15 cellular contexts compared by ENCODE assay signal in the genomic region with DNA sequence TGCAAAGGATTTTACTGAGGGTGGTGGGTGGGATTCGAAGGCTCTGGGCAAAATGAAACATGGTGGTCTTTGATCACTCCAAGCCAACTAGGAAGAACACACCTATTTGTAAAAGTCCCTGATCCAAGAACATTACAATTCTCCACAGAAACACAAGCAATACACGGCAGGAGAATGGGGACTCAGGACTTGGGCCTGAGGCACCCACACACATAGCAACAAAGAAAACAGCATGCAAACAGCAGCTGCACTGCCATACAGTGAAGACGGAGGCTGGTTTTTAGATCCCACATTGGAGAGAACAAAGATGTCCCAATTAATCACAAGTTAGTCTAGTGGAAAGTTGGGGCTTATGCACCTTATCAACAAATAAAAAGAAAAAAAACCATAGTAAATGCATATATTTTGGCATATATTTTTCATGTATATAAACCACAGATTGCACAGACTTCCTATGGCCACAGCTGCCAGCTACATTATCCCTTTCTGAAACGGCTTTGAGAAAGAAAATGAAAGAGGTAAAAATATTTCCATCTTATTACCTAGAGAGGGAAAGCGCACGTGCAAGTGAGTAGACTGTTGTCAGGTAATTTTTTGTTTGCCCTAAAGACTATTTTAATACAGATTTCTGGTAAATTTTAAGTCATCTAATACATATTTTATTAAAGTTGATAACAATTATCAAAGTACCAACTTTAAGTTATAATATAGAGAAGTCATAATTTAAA.
A peak's percentile ranks its signal among the peaks of the same experiment; 100 is the strongest.
DNase-seq lines count a peak whose midpoint lies in the region; ATAC-seq and TF ChIP-seq lines count a peak whose summit lies in the region.
"Had no signal": no experiment of that assay in that cellular context is flagged by ENCODE, and none has a peak within 500 bp of the region (broad histone marks: within the 10 kb centered on the region; RNA-seq: fewer than 3 reads in every experiment).

No MANE protein-coding gene starts in this region.

- no peaks in the 10 kb centered on the region for H3K27me3 ChIP-seq in endodermal cell (ENCODE audit: control insufficient read depth, insufficient read depth, low read length, poor library complexity, severe bottlenecking)
- H3K27me3 ChIP-seq in suprapubic skin, result no peaks in the 10 kb centered on the region
- no peaks in the 10 kb centered on the region for H3K27me3 ChIP-seq in esophagus muscularis mucosa
- H3K27me3 ChIP-seq: tibial artery had no signal

- peak; percentile 42 for ATAC-seq in HG03159 (IDR thresholded peaks at IDR 0.05; ENCODE audit: unreplicated experiment)
- ATAC-seq: activated CD4-positive, CD25-positive, alpha-beta regulatory T cell treated with anti-CD3 and anti-CD28 coated beads, Interleukin-2, amount 50 U/mL, for 24 hours; natural killer cell treated with Interleukin-12 subunit alpha and Interleukin-12 subunit beta and Interleukin-15 and Interleukin-18, amount 100 ng/mL, for 72 hours had no signal

- in situ Hi-C loops in ACHN (cut with HindIII; ENCODE audit: low pct_ligation_motif_present, low pct_unique_long_range_greater_than_20kb, low sequenced_read_pairs), result no loop called here

- H3K27ac Mint-ChIP-seq in endodermal cell, result peak overlapping the region; percentile 87
- H3K27ac Mint-ChIP-seq: natural killer cell treated with Interleukin-12 subunit alpha and Interleukin-12 subunit beta and Interleukin-15 and Interleukin-18, amount 100 ng/mL, for 72 hours had no signal

- no peak overlapping the region for H3K9ac ChIP-seq in endodermal cell (ENCODE audit: extremely low read depth, low read length, poor library complexity, severe bottlenecking)

- H3K4me1 Mint-ChIP-seq in endodermal cell, result peaks cover 19% of the 10 kb centered on the region

- DNase-seq in NCI-H1092 treated with DMSO at 0.1 percent for 48 hours (lab: John Stamatoyannopoulos, UW) (peak; percentile 61), NCI-H1092 (lab: John Stamatoyannopoulos, UW) (no peak), endodermal cell (no peak), suprapubic skin (ENCODE audit: low spot score in 2 of 2) (no peak), esophagus muscularis mucosa (ENCODE audit: extremely low spot score) (no peak), ACHN (no peak)
- no peak for DNase-seq in central memory CD4-positive, alpha-beta T cell
- DNase-seq: 8988T; activated T-cell treated with anti-CD3 and anti-CD28 coated beads, Interleukin-2, amount 50 U/mL, for 48 hours; COR-L47; left cardiac atrium; tibial artery had no signal

- no peaks in the 10 kb centered on the region for H3K9me3 Mint-ChIP-seq in endodermal cell
- H3K9me3 Mint-ChIP-seq: natural killer cell treated with Interleukin-12 subunit alpha and Interleukin-12 subunit beta and Interleukin-15 and Interleukin-18, amount 100 ng/mL, for 72 hours had no signal

- TF ChIP-seq EP300 in suprapubic skin (IDR thresholded peaks at IDR 0.05) (no peak), esophagus muscularis mucosa (IDR thresholded peaks at IDR 0.05) (no peak)

- no peaks in the 10 kb centered on the region for H3K9me3 ChIP-seq in endodermal cell (ENCODE audit: control insufficient read depth, low read length)
- H3K9me3 ChIP-seq in suprapubic skin, result no peaks in the 10 kb centered on the region
- no peaks in the 10 kb centered on the region for H3K9me3 ChIP-seq in esophagus muscularis mucosa
- H3K9me3 ChIP-seq: tibial artery had no signal

- intact Hi-C loops in esophagus muscularis mucosa (cut with DNase I), result no loop called here

- H3K4me3 ChIP-seq in endodermal cell (ENCODE audit: low read length) (no peak overlapping the region), suprapubic skin (no peak overlapping the region), esophagus muscularis mucosa (no peak overlapping the region)
- H3K4me3 ChIP-seq: tibial artery had no signal

- no peak overlapping the region for H3K4me3 Mint-ChIP-seq in endodermal cell
- H3K4me3 Mint-ChIP-seq: natural killer cell treated with Interleukin-12 subunit alpha and Interleukin-12 subunit beta and Interleukin-15 and Interleukin-18, amount 100 ng/mL, for 72 hours had no signal

- H3K27ac ChIP-seq in endodermal cell (ENCODE audit: low read depth, low read length) (peak overlapping the region; percentile 76), suprapubic skin (peak overlapping the region; percentile 59), esophagus muscularis mucosa (replicated peaks in 1 of 4) (no peak overlapping the region)
- H3K27ac ChIP-seq: tibial artery had no signal

- H3K36me3 ChIP-seq in endodermal cell (ENCODE audit: control insufficient read depth, insufficient read depth, low read length) (no peaks in the 10 kb centered on the region), suprapubic skin (no peaks in the 10 kb centered on the region), esophagus muscularis mucosa (no peaks in the 10 kb centered on the region)
- H3K36me3 ChIP-seq: tibial artery had no signal

- TF ChIP-seq POLR2A in suprapubic skin (IDR thresholded peaks at IDR 0.05), result no peak
- TF ChIP-seq POLR2A in esophagus muscularis mucosa (IDR thresholded peaks at IDR 0.05; ENCODE audit: low read depth), result no peak

- 40 to 91% methylated on average over 1 to 4 of the region's 6 CpGs for WGBS in endodermal cell (ENCODE audit: insufficient coverage in 1 of 2, insufficient read length in 1 of 2), 2 experiments
- 60% methylated on average over 6 of the region's 6 CpGs for WGBS in suprapubic skin
- WGBS in esophagus muscularis mucosa, result 53% methylated on average over 6 of the region's 6 CpGs

- H3K4me1 ChIP-seq in endodermal cell (ENCODE audit: control insufficient read depth, insufficient read depth, low read length), result no peaks in the 10 kb centered on the region
- H3K4me1 ChIP-seq in suprapubic skin, result peaks cover 15% of the 10 kb centered on the region
- peaks cover 0 to 40% (median 35%) of the 10 kb centered on the region in 4 donors for H3K4me1 ChIP-seq in esophagus muscularis mucosa
- H3K4me1 ChIP-seq: tibial artery had no signal

- no peaks in the 10 kb centered on the region for H3K36me3 Mint-ChIP-seq in endodermal cell (ENCODE audit: low read depth)
- H3K36me3 Mint-ChIP-seq: natural killer cell treated with Interleukin-12 subunit alpha and Interleukin-12 subunit beta and Interleukin-15 and Interleukin-18, amount 100 ng/mL, for 72 hours had no signal

- H3K27me3 Mint-ChIP-seq in endodermal cell (ENCODE audit: insufficient read depth), result no peaks in the 10 kb centered on the region
- H3K27me3 Mint-ChIP-seq: natural killer cell treated with Interleukin-12 subunit alpha and Interleukin-12 subunit beta and Interleukin-15 and Interleukin-18, amount 100 ng/mL, for 72 hours had no signal

- TF ChIP-seq CTCF in endodermal cell (conservative IDR thresholded peaks at IDR 0.05) (no peak), suprapubic skin (IDR thresholded peaks at IDR 0.05) (no peak), esophagus muscularis mucosa (IDR thresholded peaks at IDR 0.05) (no peak)

Comparison
In these comparisons a context has a peak if more than half of its experiments do, and no peak if none do; other contexts are left out.
1. H3K27ac ChIP-seq: peak in endodermal cell (single experiment) and suprapubic skin (single experiment); none in esophagus muscularis mucosa (0 of 4).